Comparison of ENCODE assay signal across 26 cellular contexts in genomic region chr2:138239902-138240595, GRCh38.
DNase-seq lines count a peak whose midpoint lies in the region; ATAC-seq, FAIRE-seq and TF ChIP-seq lines count a peak whose summit lies in the region.
"Had no signal": no experiment of that assay in that cellular context is flagged by ENCODE, and none has a peak within 500 bp of the region (broad histone marks: within the 10 kb centered on the region; RNA-seq: fewer than 3 reads in every experiment).

No MANE protein-coding gene starts in this region.

- TF ChIP-seq POLR2A in suprapubic skin (IDR thresholded peaks at IDR 0.05), result no peak

- no peak overlapping the region for H3K4me3 ChIP-seq in kidney (ENCODE audit: low read length in 2 of 2)
- H3K4me3 ChIP-seq in suprapubic skin, result no peak overlapping the region
- no peak overlapping the region for H3K4me3 ChIP-seq in Caco-2 (ENCODE audit: low read depth, low read length)
- H3K4me3 ChIP-seq in smooth muscle cell, result no peak overlapping the region
- H3K4me3 ChIP-seq: dorsolateral prefrontal cortex, hepatocyte, SK-N-MC had no signal

- POLR2A ChIA-PET in Caco-2 (lab: Charles Lee), result no interaction called here

- peaks cover 56% of the 10 kb centered on the region for H3K4me1 Mint-ChIP-seq in chondrocyte (ENCODE audit: low read depth)
- H3K4me1 Mint-ChIP-seq in Caco-2 (ENCODE audit: low read depth, unreplicated experiment), result peaks cover 3% of the 10 kb centered on the region
- H3K4me1 Mint-ChIP-seq in natural killer cell, result no peaks in the 10 kb centered on the region
- H3K4me1 Mint-ChIP-seq in activated naive CD4-positive, alpha-beta T cell treated with anti-CD3 and anti-CD28 coated beads, Interleukin-2, amount 10 ng/mL, durations not matched to agents 7 days and 5 days, result no peaks in the 10 kb centered on the region

- no peak for TF ChIP-seq EP300 in suprapubic skin (IDR thresholded peaks at IDR 0.05)

- H3K4me3 Mint-ChIP-seq in chondrocyte (ENCODE audit: unreplicated experiment), result no peak overlapping the region
- H3K4me3 Mint-ChIP-seq in Caco-2 (ENCODE audit: unreplicated experiment), result no peak overlapping the region
- H3K4me3 Mint-ChIP-seq in natural killer cell, result no peak overlapping the region
- no peak overlapping the region for H3K4me3 Mint-ChIP-seq in activated naive CD4-positive, alpha-beta T cell treated with anti-CD3 and anti-CD28 coated beads, Interleukin-2, amount 10 ng/mL, durations not matched to agents 7 days and 5 days

- intact Hi-C loops in kidney (cut with DNase I) (no loop called here), Caco-2 (cut with micrococcal nuclease; ENCODE audit: unreplicated experiment) (no loop called here), natural killer cell (cut with micrococcal nuclease) (no loop called here)

- H3K36me3 Mint-ChIP-seq in chondrocyte (ENCODE audit: low read depth), result peaks cover 2% of the 10 kb centered on the region
- H3K36me3 Mint-ChIP-seq in Caco-2 (ENCODE audit: insufficient read depth, unreplicated experiment), result no peaks in the 10 kb centered on the region
- no peaks in the 10 kb centered on the region for H3K36me3 Mint-ChIP-seq in natural killer cell
- H3K36me3 Mint-ChIP-seq in activated naive CD4-positive, alpha-beta T cell treated with anti-CD3 and anti-CD28 coated beads, Interleukin-2, amount 10 ng/mL, durations not matched to agents 7 days and 5 days, result no peaks in the 10 kb centered on the region

- TF ChIP-seq CTCF in chondrocyte (IDR thresholded peaks at IDR 0.05), result no peak
- TF ChIP-seq CTCF in kidney (IDR thresholded peaks at IDR 0.05; ENCODE audit: borderline replicate concordance, extremely low read depth, insufficient read depth), result no peak
- no peak for TF ChIP-seq CTCF in suprapubic skin (IDR thresholded peaks at IDR 0.05)
- no peak for TF ChIP-seq CTCF in Caco-2 (IDR thresholded peaks at IDR 0.05; ENCODE audit: insufficient read depth in 1 of 2, low read depth in 1 of 2, low read length in 1 of 2, severe bottlenecking in 1 of 2, unreplicated experiment in 1 of 2)
- no peak for TF ChIP-seq CTCF in natural killer cell (IDR thresholded peaks at IDR 0.05)
- TF ChIP-seq CTCF in smooth muscle cell (IDR thresholded peaks at IDR 0.05; ENCODE audit: borderline replicate concordance, insufficient read depth, poor library complexity, severe bottlenecking), result no peak

- no peak overlapping the region for H3K4me2 ChIP-seq in smooth muscle cell
- H3K4me2 ChIP-seq: hepatocyte had no signal

- CTCF ChIA-PET in Caco-2 (lab: Charles Lee), result no interaction called here
- CTCF ChIA-PET in activated naive CD4-positive, alpha-beta T cell treated with anti-CD3 and anti-CD28 coated beads, Interleukin-2, amount 10 ng/mL, durations not matched to agents 7 days and 5 days (lab: Charles Lee), result no interaction called here

- H3K27me3 Mint-ChIP-seq in chondrocyte (ENCODE audit: low read depth) (peaks cover 5% of the 10 kb centered on the region), Caco-2 (ENCODE audit: insufficient read depth, unreplicated experiment) (no peaks in the 10 kb centered on the region), natural killer cell (ENCODE audit: low read depth in 2 of 2) (no peaks in the 10 kb centered on the region)
- no peaks in the 10 kb centered on the region for H3K27me3 Mint-ChIP-seq in activated naive CD4-positive, alpha-beta T cell treated with anti-CD3 and anti-CD28 coated beads, Interleukin-2, amount 10 ng/mL, durations not matched to agents 7 days and 5 days

- no peaks in the 10 kb centered on the region for H3K9me3 Mint-ChIP-seq in chondrocyte (ENCODE audit: low read depth)
- no peaks in the 10 kb centered on the region for H3K9me3 Mint-ChIP-seq in Caco-2 (ENCODE audit: unreplicated experiment)
- H3K9me3 Mint-ChIP-seq in natural killer cell, result peaks cover 3% of the 10 kb centered on the region in 2 donors
- H3K9me3 Mint-ChIP-seq in activated naive CD4-positive, alpha-beta T cell treated with anti-CD3 and anti-CD28 coated beads, Interleukin-2, amount 10 ng/mL, durations not matched to agents 7 days and 5 days, result no peaks in the 10 kb centered on the region

- H3K4me1 ChIP-seq in kidney (ENCODE audit: control insufficient read depth in 1 of 2, insufficient read depth in 1 of 2, low read depth in 1 of 2, low read length in 2 of 2), result peaks cover 2 to 3% of the 10 kb centered on the region in 2 donors
- no peaks in the 10 kb centered on the region for H3K4me1 ChIP-seq in suprapubic skin
- H3K4me1 ChIP-seq in Caco-2, result peaks cover 14% of the 10 kb centered on the region; the same call in 1 of the 2 replicates
- H3K4me1 ChIP-seq in smooth muscle cell (ENCODE audit: low read depth), result no peaks in the 10 kb centered on the region

- WGBS in suprapubic skin, result 66% methylated on average over 3 of the region's 3 CpGs
- 90% methylated on average over 3 of the region's 3 CpGs for whole genome bisulfite sequencing in smooth muscle cell (ENCODE audit: low lambda C conversion rate)

- in situ Hi-C loops in KBM-7 (cut with MboI; ENCODE audit: low pct_unique_long_range_greater_than_20kb, low sequenced_read_pairs), result no loop called here

- FAIRE-seq in kidney (lab: Jason Lieb, UNC), result peak; percentile 23
- FAIRE-seq: G401.6, GM12892, H1, keratinocyte had no signal

- H3K27ac Mint-ChIP-seq in chondrocyte (ENCODE audit: unreplicated experiment), result peak overlapping the region; percentile 82
- H3K27ac Mint-ChIP-seq in Caco-2 (ENCODE audit: unreplicated experiment), result no peak overlapping the region
- H3K27ac Mint-ChIP-seq in natural killer cell, result no peak overlapping the region
- H3K27ac Mint-ChIP-seq in activated naive CD4-positive, alpha-beta T cell treated with anti-CD3 and anti-CD28 coated beads, Interleukin-2, amount 10 ng/mL, durations not matched to agents 7 days and 5 days, result no peak overlapping the region

- DNase-seq in KBM-7, result peak; percentile 0
- no peak for DNase-seq in chondrocyte (ENCODE audit: low spot score)
- no peak for DNase-seq in kidney
- DNase-seq in suprapubic skin (ENCODE audit: low spot score in 2 of 2), result no peak
- no peak for DNase-seq in Caco-2
- DNase-seq in natural killer cell, result no peak
- no peak for DNase-seq in smooth muscle cell (lab: John Stamatoyannopoulos, UW; ENCODE audit: unreplicated experiment)
- no peak for DNase-seq in activated naive CD4-positive, alpha-beta T cell treated with anti-CD3 and anti-CD28 coated beads, Interleukin-2, amount 10 ng/mL, durations not matched to agents 7 days and 5 days
- DNase-seq: activated CD4-positive, CD25-positive, alpha-beta regulatory T cell treated with anti-CD3 and anti-CD28 coated beads, Interleukin-2, amount 50 U/mL, for 72 hours; activated gamma-delta T cell treated with Interleukin-2 at 50 U/mL for 16 hours; brain microvascular endothelial cell; dorsolateral prefrontal cortex; erythroblast; IMR-90; MV-4-11; NCI-H2029 treated with DMSO at 0.1 percent for 48 hours; NCI-H510A treated with DMSO at 0.1 percent for 48 hours; OCI-M1; stimulated activated CD4-positive, alpha-beta T cell treated with anti-CD3 and anti-CD28 coated beads, Interleukin-2, amount 100 ng/mL, for 24 hours; T1000 had no signal

- H3F3A ChIP-seq in smooth muscle cell (ENCODE audit: low read depth), result no peaks in the 10 kb centered on the region

- no peaks in the 10 kb centered on the region for H3K79me2 ChIP-seq in smooth muscle cell (ENCODE audit: low read depth)
- H3K79me2 ChIP-seq: hepatocyte had no signal

- H3K27me3 ChIP-seq in suprapubic skin (no peaks in the 10 kb centered on the region), Caco-2 (replicated peaks; ENCODE audit: control insufficient read depth, insufficient read depth, low read length) (no peaks in the 10 kb centered on the region), smooth muscle cell (ENCODE audit: low read depth) (no peaks in the 10 kb centered on the region)
- H3K27me3 ChIP-seq: brain microvascular endothelial cell, hepatocyte had no signal

- H3K36me3 ChIP-seq in kidney (ENCODE audit: control insufficient read depth in 1 of 2, insufficient read depth in 2 of 2, low read length in 2 of 2), result no peaks in the 10 kb centered on the region
- H3K36me3 ChIP-seq in suprapubic skin, result no peaks in the 10 kb centered on the region
- no peaks in the 10 kb centered on the region for H3K36me3 ChIP-seq in Caco-2 (ENCODE audit: control insufficient read depth, insufficient read depth, low read length)
- no peaks in the 10 kb centered on the region for H3K36me3 ChIP-seq in smooth muscle cell (ENCODE audit: low read depth)
- H3K36me3 ChIP-seq: brain microvascular endothelial cell had no signal

- H3K27ac ChIP-seq in kidney (ENCODE audit: low read depth in 2 of 2, low read length in 2 of 2) (no peak overlapping the region), suprapubic skin (peak overlapping the region; percentile 35), smooth muscle cell (ENCODE audit: low read depth) (no peak overlapping the region)
- H3K27ac ChIP-seq: brain microvascular endothelial cell, dorsolateral prefrontal cortex, hepatocyte, SK-N-MC had no signal

- H3K9me3 ChIP-seq in kidney (ENCODE audit: control insufficient read depth in 1 of 2, low read length in 2 of 2) (no peaks in the 10 kb centered on the region), suprapubic skin (no peaks in the 10 kb centered on the region), Caco-2 (no peaks in the 10 kb centered on the region), smooth muscle cell (replicated peaks; ENCODE audit: low read depth) (no peaks in the 10 kb centered on the region)

- no peak overlapping the region for H3K9ac ChIP-seq in kidney (ENCODE audit: low read length in 2 of 2)
- no peak overlapping the region for H3K9ac ChIP-seq in smooth muscle cell (ENCODE audit: low read depth)

- H4K20me1 ChIP-seq in smooth muscle cell (ENCODE audit: low read depth), result no peaks in the 10 kb centered on the region

- no TSS peak for BruUV-seq in Caco-2 (replicated peaks; lab: Mats Ljungman, UMichigan)

- no peak overlapping the region for H2AFZ ChIP-seq in smooth muscle cell (ENCODE audit: low read depth)
- H2AFZ ChIP-seq: hepatocyte had no signal

- no peak for ATAC-seq in natural killer cell
